ENCODE assay signal across 9 cellular contexts in genomic region chr14:50763386-50764007, GRCh38.
DNase-seq lines count a peak whose midpoint lies in the region; ATAC-seq and TF ChIP-seq lines count a peak whose summit lies in the region.
"Had no signal": no experiment of that assay in that cellular context is flagged by ENCODE, and none has a peak within 500 bp of the region (broad histone marks: within the 10 kb centered on the region; RNA-seq: fewer than 3 reads in every experiment).

No MANE protein-coding gene starts in this region.

- peaks cover 31% of the 10 kb centered on the region for H3K4me1 Mint-ChIP-seq in stimulated activated naive CD8-positive, alpha-beta T cell treated with anti-CD3 and anti-CD28 coated beads, Interleukin-15, Interleukin-2, amounts not matched to agents 100 ng/mL and 50 ng/mL, for 24 hours (ENCODE audit: low read depth)
- peaks cover 37% of the 10 kb centered on the region for H3K4me1 Mint-ChIP-seq in stimulated activated naive CD8-positive, alpha-beta T cell treated with anti-CD3 and anti-CD28 coated beads, Interleukin-15, amount 100 ng/mL, for 72 hours
- H3K4me1 Mint-ChIP-seq in T-cell, result peaks cover 0 to 4% (median 2%) of the 10 kb centered on the region in 3 donors

- 87% methylated on average over 12 of the region's 12 CpGs for WGBS in thyroid gland, 2 donors

- H3K4me3 Mint-ChIP-seq in stimulated activated naive CD8-positive, alpha-beta T cell treated with anti-CD3 and anti-CD28 coated beads, Interleukin-15, Interleukin-2, amounts not matched to agents 100 ng/mL and 50 ng/mL, for 24 hours, result no peak overlapping the region
- H3K4me3 Mint-ChIP-seq in stimulated activated naive CD8-positive, alpha-beta T cell treated with anti-CD3 and anti-CD28 coated beads, Interleukin-15, amount 100 ng/mL, for 72 hours, result no peak overlapping the region
- no peak overlapping the region for H3K4me3 Mint-ChIP-seq in T-cell
- H3K4me3 Mint-ChIP-seq: CD4-positive, CD25-positive, alpha-beta regulatory T cell had no signal

- H3K9me3 Mint-ChIP-seq in stimulated activated naive CD8-positive, alpha-beta T cell treated with anti-CD3 and anti-CD28 coated beads, Interleukin-15, Interleukin-2, amounts not matched to agents 100 ng/mL and 50 ng/mL, for 24 hours, result no peaks in the 10 kb centered on the region
- H3K9me3 Mint-ChIP-seq in stimulated activated naive CD8-positive, alpha-beta T cell treated with anti-CD3 and anti-CD28 coated beads, Interleukin-15, amount 100 ng/mL, for 72 hours, result no peaks in the 10 kb centered on the region
- no peaks in the 10 kb centered on the region for H3K9me3 Mint-ChIP-seq in T-cell
- H3K9me3 Mint-ChIP-seq: CD4-positive, CD25-positive, alpha-beta regulatory T cell had no signal

- H3K36me3 Mint-ChIP-seq in stimulated activated naive CD8-positive, alpha-beta T cell treated with anti-CD3 and anti-CD28 coated beads, Interleukin-15, Interleukin-2, amounts not matched to agents 100 ng/mL and 50 ng/mL, for 24 hours (ENCODE audit: low read depth), result peaks cover 78% of the 10 kb centered on the region
- peaks cover 72% of the 10 kb centered on the region for H3K36me3 Mint-ChIP-seq in T-cell

- H3K4me3 ChIP-seq in left lung (no peak overlapping the region), thyroid gland (replicated peaks in 1 of 3) (no peak overlapping the region)

- H3K27ac ChIP-seq in angular gyrus (ENCODE audit: low read depth, low read length), result peak overlapping the region; percentile 58
- H3K27ac ChIP-seq in left lung, result no peak overlapping the region
- no peak overlapping the region for H3K27ac ChIP-seq in thyroid gland

- no peak for ATAC-seq in stimulated activated naive CD8-positive, alpha-beta T cell treated with anti-CD3 and anti-CD28 coated beads, Interleukin-15, amount 100 ng/mL, for 72 hours
- ATAC-seq in left lung (peak; percentile 56), HG02798 (IDR thresholded peaks at IDR 0.05; ENCODE audit: poor library complexity, unreplicated experiment) (no peak), T-cell (replicated peaks in 1 of 4) (no peak)

- H3K27me3 ChIP-seq in left lung, result no peaks in the 10 kb centered on the region
- H3K27me3 ChIP-seq in thyroid gland, result no peaks in the 10 kb centered on the region

- H3K4me1 ChIP-seq in left lung (no peaks in the 10 kb centered on the region), thyroid gland (no peaks in the 10 kb centered on the region)

- CTCF ChIA-PET in T-cell (lab: Charles Lee), result interaction anchor here (0.5 to 2.6 kb wide), 8 partner anchors 10 to 546 kb away, joined by 3 to 27 read pairs (median 6); no protein-coding TSS in a partner anchor

- POLR2A ChIA-PET in T-cell (lab: Charles Lee), result interaction anchor here in 1 of 2 donors (0.6 kb wide), 1 partner anchor 359 kb away, joined by 4 read pairs; no protein-coding TSS in a partner anchor

- no peak for TF ChIP-seq POLR2A in thyroid gland (IDR thresholded peaks at IDR 0.05)

- DNase-seq in stimulated activated naive CD8-positive, alpha-beta T cell treated with anti-CD3 and anti-CD28 coated beads, Interleukin-15, amount 100 ng/mL, for 72 hours, result no peak
- no peak for DNase-seq in left lung
- no peak for DNase-seq in T-cell
- DNase-seq in thyroid gland, result no peak
- DNase-seq in DMS 273 treated with DMSO at 0.1 percent for 48 hours (lab: John Stamatoyannopoulos, UW), result no peak
- DNase-seq: CD4-positive, CD25-positive, alpha-beta regulatory T cell had no signal

- H3K36me3 ChIP-seq in left lung (peaks cover 0 to 89% of the 10 kb centered on the region in 2 donors), thyroid gland (peaks cover 7 to 23% of the 10 kb centered on the region in 2 donors)

- no peaks in the 10 kb centered on the region for H3K27me3 Mint-ChIP-seq in stimulated activated naive CD8-positive, alpha-beta T cell treated with anti-CD3 and anti-CD28 coated beads, Interleukin-15, Interleukin-2, amounts not matched to agents 100 ng/mL and 50 ng/mL, for 24 hours
- H3K27me3 Mint-ChIP-seq in stimulated activated naive CD8-positive, alpha-beta T cell treated with anti-CD3 and anti-CD28 coated beads, Interleukin-15, amount 100 ng/mL, for 72 hours, result no peaks in the 10 kb centered on the region
- H3K27me3 Mint-ChIP-seq in T-cell, result no peaks in the 10 kb centered on the region
- H3K27me3 Mint-ChIP-seq: CD4-positive, CD25-positive, alpha-beta regulatory T cell had no signal

- no peak for TF ChIP-seq CTCF in left lung (IDR thresholded peaks at IDR 0.05)
- TF ChIP-seq CTCF in thyroid gland (IDR thresholded peaks at IDR 0.05), result no peak

- intact Hi-C loops in left lung (cut with DNase I) (no loop called here), thyroid gland (cut with DNase I) (no loop called here)

- no peaks in the 10 kb centered on the region for H3K9me3 ChIP-seq in left lung
- H3K9me3 ChIP-seq in thyroid gland, result no peaks in the 10 kb centered on the region

- H3K27ac Mint-ChIP-seq in stimulated activated naive CD8-positive, alpha-beta T cell treated with anti-CD3 and anti-CD28 coated beads, Interleukin-15, Interleukin-2, amounts not matched to agents 100 ng/mL and 50 ng/mL, for 24 hours, result peak overlapping the region; percentile 76
- H3K27ac Mint-ChIP-seq in stimulated activated naive CD8-positive, alpha-beta T cell treated with anti-CD3 and anti-CD28 coated beads, Interleukin-15, amount 100 ng/mL, for 72 hours, result peak overlapping the region in 1 of 2 donors; percentile 5
- H3K27ac Mint-ChIP-seq in T-cell, result no peak overlapping the region
- H3K27ac Mint-ChIP-seq: CD4-positive, CD25-positive, alpha-beta regulatory T cell had no signal
